Comparison of ENCODE assay signal across 29 cellular contexts in the genomic region with DNA sequence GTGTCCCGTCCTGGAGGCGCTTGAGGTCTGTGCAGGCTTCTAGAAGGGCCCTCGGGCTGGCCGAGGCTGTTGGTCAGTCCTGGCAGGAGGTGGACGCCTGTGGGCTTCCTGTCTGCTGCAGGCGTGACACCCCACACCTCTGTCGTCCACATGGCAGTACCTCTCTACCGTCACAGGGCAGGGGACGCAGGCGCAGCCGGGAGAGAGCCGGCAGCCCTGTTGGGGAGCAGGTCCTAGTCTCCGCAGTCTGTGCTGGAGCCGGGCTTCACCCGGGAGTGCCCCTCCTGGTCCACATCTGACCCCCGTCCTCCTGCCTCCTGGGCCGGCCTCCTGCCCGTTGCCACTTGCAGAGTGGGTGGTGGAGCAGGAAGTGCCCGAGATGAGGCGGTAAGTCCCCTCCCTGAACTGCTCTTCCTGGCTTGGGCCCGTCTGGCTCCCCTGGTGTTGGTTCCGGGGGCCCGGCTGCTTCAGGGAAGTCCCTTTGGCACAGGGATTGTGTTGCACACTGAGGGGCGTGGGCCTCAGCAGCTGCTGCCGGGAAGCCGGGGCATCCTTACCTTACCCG.
DNase-seq lines count a peak whose midpoint lies in the region; ATAC-seq and TF ChIP-seq lines count a peak whose summit lies in the region.
"Had no signal": no experiment of that assay in that cellular context is flagged by ENCODE, and none has a peak within 500 bp of the region (broad histone marks: within the 10 kb centered on the region; RNA-seq: fewer than 3 reads in every experiment).

No MANE protein-coding gene starts in this region.

- 90 to 93% methylated on average over 22 to 27 of the region's 27 CpGs for WGBS in endodermal cell (ENCODE audit: insufficient coverage in 1 of 2, insufficient read length in 1 of 2), 2 experiments

- H3K27me3 Mint-ChIP-seq in activated naive CD8-positive, alpha-beta T cell treated with anti-CD3 and anti-CD28 coated beads for 36 hours: no peaks in the 10 kb centered on the region
- no peaks in the 10 kb centered on the region for H3K27me3 Mint-ChIP-seq in activated naive CD8-positive, alpha-beta T cell treated with anti-CD3 and anti-CD28 coated beads, Interleukin-2, amount 50 U/mL, for 24 hours
- no peaks in the 10 kb centered on the region for H3K27me3 Mint-ChIP-seq in endodermal cell (ENCODE audit: insufficient read depth)
- H3K27me3 Mint-ChIP-seq in activated T-helper 17 cell treated with anti-CD3 and anti-CD28 coated beads, Interleukin-2, amount 50 U/mL, for 72 hours: no peaks in the 10 kb centered on the region
- no peaks in the 10 kb centered on the region for H3K27me3 Mint-ChIP-seq in nephron progenitor cell (ENCODE audit: low read depth, poor library complexity)

- no peak for ATAC-seq in activated naive CD8-positive, alpha-beta T cell treated with anti-CD3 and anti-CD28 coated beads, Interleukin-2, amount 50 U/mL, for 24 hours
- ATAC-seq in stimulated activated effector memory CD8-positive, alpha-beta T cell treated with anti-CD3 and anti-CD28 coated beads, Interleukin-12 subunit alpha, Interleukin-12 subunit beta, amount 100 ng/mL, for 72 hours: no peak
- no peak for ATAC-seq in activated T-helper 17 cell treated with anti-CD3 and anti-CD28 coated beads, Interleukin-2, amount 50 U/mL, for 72 hours (replicated peaks)
- ATAC-seq: left lung had no signal

- no peak for TF ChIP-seq POLR2A in NB4 (IDR thresholded peaks at IDR 0.05; ENCODE audit: extremely low read depth, insufficient read length)

- no peaks in the 10 kb centered on the region for H3K9me3 Mint-ChIP-seq in activated naive CD8-positive, alpha-beta T cell treated with anti-CD3 and anti-CD28 coated beads for 36 hours
- H3K9me3 Mint-ChIP-seq in activated naive CD8-positive, alpha-beta T cell treated with anti-CD3 and anti-CD28 coated beads, Interleukin-2, amount 50 U/mL, for 24 hours: no peaks in the 10 kb centered on the region
- H3K9me3 Mint-ChIP-seq in endodermal cell (no peaks in the 10 kb centered on the region), nephron progenitor cell (no peaks in the 10 kb centered on the region)
- no peaks in the 10 kb centered on the region for H3K9me3 Mint-ChIP-seq in stimulated activated effector memory CD8-positive, alpha-beta T cell treated with anti-CD3 and anti-CD28 coated beads, Interleukin-12 subunit alpha, Interleukin-12 subunit beta, amount 100 ng/mL, for 72 hours
- no peaks in the 10 kb centered on the region for H3K9me3 Mint-ChIP-seq in activated T-helper 17 cell treated with anti-CD3 and anti-CD28 coated beads, Interleukin-2, amount 50 U/mL, for 72 hours
- H3K9me3 Mint-ChIP-seq: activated naive CD4-positive, alpha-beta T cell treated with anti-CD3 and anti-CD28 coated beads, Interleukin-2, amount 50 U/mL, for 72 hours had no signal

- no peaks in the 10 kb centered on the region for H3K4me1 ChIP-seq in endodermal cell (ENCODE audit: control insufficient read depth, insufficient read depth, low read length)
- H3K4me1 ChIP-seq: ascending aorta had no signal

- H3K9me3 ChIP-seq in endodermal cell (ENCODE audit: control insufficient read depth, low read length): no peaks in the 10 kb centered on the region
- H3K9me3 ChIP-seq: ascending aorta, left lung, Peyer's patch had no signal

- H3K9ac ChIP-seq in endodermal cell (ENCODE audit: extremely low read depth, low read length, poor library complexity, severe bottlenecking): no peak overlapping the region

- H3K4me1 Mint-ChIP-seq in activated naive CD8-positive, alpha-beta T cell treated with anti-CD3 and anti-CD28 coated beads for 36 hours: peaks cover 14% of the 10 kb centered on the region
- peaks cover 29% of the 10 kb centered on the region for H3K4me1 Mint-ChIP-seq in activated naive CD8-positive, alpha-beta T cell treated with anti-CD3 and anti-CD28 coated beads, Interleukin-2, amount 50 U/mL, for 24 hours
- peaks cover 3% of the 10 kb centered on the region for H3K4me1 Mint-ChIP-seq in endodermal cell
- H3K4me1 Mint-ChIP-seq in stimulated activated effector memory CD8-positive, alpha-beta T cell treated with anti-CD3 and anti-CD28 coated beads, Interleukin-12 subunit alpha, Interleukin-12 subunit beta, amount 100 ng/mL, for 72 hours: peaks cover 43% of the 10 kb centered on the region
- no peaks in the 10 kb centered on the region for H3K4me1 Mint-ChIP-seq in activated T-helper 17 cell treated with anti-CD3 and anti-CD28 coated beads, Interleukin-2, amount 50 U/mL, for 72 hours
- peaks cover 11% of the 10 kb centered on the region for H3K4me1 Mint-ChIP-seq in nephron progenitor cell

- H3K27ac ChIP-seq in endodermal cell (ENCODE audit: low read depth, low read length): no peak overlapping the region
- H3K27ac ChIP-seq: ascending aorta, left lung, Peyer's patch had no signal

- H3K27ac Mint-ChIP-seq in activated naive CD8-positive, alpha-beta T cell treated with anti-CD3 and anti-CD28 coated beads for 36 hours: peak overlapping the region; percentile 29
- H3K27ac Mint-ChIP-seq in activated naive CD8-positive, alpha-beta T cell treated with anti-CD3 and anti-CD28 coated beads, Interleukin-2, amount 50 U/mL, for 24 hours: no peak overlapping the region
- H3K27ac Mint-ChIP-seq in endodermal cell (peak overlapping the region; percentile 52), nephron progenitor cell (no peak overlapping the region)
- H3K27ac Mint-ChIP-seq in stimulated activated effector memory CD8-positive, alpha-beta T cell treated with anti-CD3 and anti-CD28 coated beads, Interleukin-12 subunit alpha, Interleukin-12 subunit beta, amount 100 ng/mL, for 72 hours: peak overlapping the region; percentile 50
- H3K27ac Mint-ChIP-seq in activated T-helper 17 cell treated with anti-CD3 and anti-CD28 coated beads, Interleukin-2, amount 50 U/mL, for 72 hours: no peak overlapping the region
- H3K27ac Mint-ChIP-seq: activated naive CD4-positive, alpha-beta T cell treated with anti-CD3 and anti-CD28 coated beads, Interleukin-2, amount 50 U/mL, for 72 hours had no signal

- H3K4me3 ChIP-seq in NB4 (ENCODE audit: low read depth, low read length) (no peak overlapping the region), endodermal cell (ENCODE audit: low read length) (no peak overlapping the region)
- H3K4me3 ChIP-seq: ascending aorta, left lung, Peyer's patch, smooth muscle cell had no signal

- TF ChIP-seq CTCF in NB4 (IDR thresholded peaks at IDR 0.05; ENCODE audit: low read depth, low read length): no peak
- TF ChIP-seq CTCF in endodermal cell (conservative IDR thresholded peaks at IDR 0.05): no peak
- TF ChIP-seq CTCF in nephron progenitor cell (IDR thresholded peaks at IDR 0.05): no peak

- peaks cover 28% of the 10 kb centered on the region for H3K36me3 ChIP-seq in endodermal cell (ENCODE audit: control insufficient read depth, insufficient read depth, low read length)

- peaks cover 1% of the 10 kb centered on the region for H3K36me3 Mint-ChIP-seq in activated naive CD8-positive, alpha-beta T cell treated with anti-CD3 and anti-CD28 coated beads for 36 hours
- H3K36me3 Mint-ChIP-seq in activated naive CD8-positive, alpha-beta T cell treated with anti-CD3 and anti-CD28 coated beads, Interleukin-2, amount 50 U/mL, for 24 hours (ENCODE audit: low read depth): no peaks in the 10 kb centered on the region
- peaks cover 17% of the 10 kb centered on the region for H3K36me3 Mint-ChIP-seq in endodermal cell (ENCODE audit: low read depth)
- H3K36me3 Mint-ChIP-seq in stimulated activated effector memory CD8-positive, alpha-beta T cell treated with anti-CD3 and anti-CD28 coated beads, Interleukin-12 subunit alpha, Interleukin-12 subunit beta, amount 100 ng/mL, for 72 hours: peaks cover 29% of the 10 kb centered on the region
- H3K36me3 Mint-ChIP-seq in activated T-helper 17 cell treated with anti-CD3 and anti-CD28 coated beads, Interleukin-2, amount 50 U/mL, for 72 hours (ENCODE audit: low read depth): peaks cover 20% of the 10 kb centered on the region
- H3K36me3 Mint-ChIP-seq in nephron progenitor cell (ENCODE audit: low read depth): peaks cover 19% of the 10 kb centered on the region
- H3K36me3 Mint-ChIP-seq: activated naive CD4-positive, alpha-beta T cell treated with anti-CD3 and anti-CD28 coated beads, Interleukin-2, amount 50 U/mL, for 72 hours had no signal

- H3K27me3 ChIP-seq in endodermal cell (ENCODE audit: control insufficient read depth, insufficient read depth, low read length, poor library complexity, severe bottlenecking): no peaks in the 10 kb centered on the region
- H3K27me3 ChIP-seq: ascending aorta, left lung, Peyer's patch had no signal

- no peak for DNase-seq in activated naive CD8-positive, alpha-beta T cell treated with anti-CD3 and anti-CD28 coated beads for 36 hours
- no peak for DNase-seq in activated naive CD8-positive, alpha-beta T cell treated with anti-CD3 and anti-CD28 coated beads, Interleukin-2, amount 50 U/mL, for 24 hours
- DNase-seq in NB4 (ENCODE audit: low read depth) (peak; percentile 25), endodermal cell (no peak), NAMALWA (ENCODE audit: low spot score) (no peak), nephron progenitor cell (no peak)
- no peak for DNase-seq in stimulated activated effector memory CD8-positive, alpha-beta T cell treated with anti-CD3 and anti-CD28 coated beads, Interleukin-12 subunit alpha, Interleukin-12 subunit beta, amount 100 ng/mL, for 72 hours (ENCODE audit: low spot score in 2 of 2)
- DNase-seq: activated CD4-positive, alpha-beta T cell treated with anti-CD3 and anti-CD28 coated beads, Interleukin-2, amount 50 U/mL, for 1 hour; AML-193; central memory CD4-positive, alpha-beta T cell; dermis blood vessel endothelial cell; DMS153; H7; hypothalamus; Karpas-422; left lung; NCI-H187 treated with DMSO at 0.1 percent for 48 hours; NCI-H2171 treated with DMSO at 0.1 percent for 48 hours; NCI-H524 treated with DMSO at 0.1 percent for 48 hours; Peyer's patch; retina; SHP77 treated with DMSO at 0.1 percent for 48 hours; stimulated activated CD4-positive, alpha-beta T cell treated with anti-CD3 and anti-CD28 coated beads, Interleukin-1b, Interleukin-23, amount 100 ng/mL, for 48 hours; T1000; trophoblast cell had no signal

- H3K4me3 Mint-ChIP-seq in activated naive CD8-positive, alpha-beta T cell treated with anti-CD3 and anti-CD28 coated beads for 36 hours: no peak overlapping the region
- H3K4me3 Mint-ChIP-seq in activated naive CD8-positive, alpha-beta T cell treated with anti-CD3 and anti-CD28 coated beads, Interleukin-2, amount 50 U/mL, for 24 hours: no peak overlapping the region
- H3K4me3 Mint-ChIP-seq in endodermal cell: no peak overlapping the region
- H3K4me3 Mint-ChIP-seq in stimulated activated effector memory CD8-positive, alpha-beta T cell treated with anti-CD3 and anti-CD28 coated beads, Interleukin-12 subunit alpha, Interleukin-12 subunit beta, amount 100 ng/mL, for 72 hours: peak overlapping the region; percentile 10
- no peak overlapping the region for H3K4me3 Mint-ChIP-seq in activated T-helper 17 cell treated with anti-CD3 and anti-CD28 coated beads, Interleukin-2, amount 50 U/mL, for 72 hours
- H3K4me3 Mint-ChIP-seq in nephron progenitor cell: no peak overlapping the region

Comparison
In these comparisons a context has a peak if more than half of its experiments do, and no peak if none do; other contexts are left out.
1. H3K27ac Mint-ChIP-seq: peak in activated naive CD8-positive, alpha-beta T cell treated with anti-CD3 and anti-CD28 coated beads for 36 hours (single experiment), endodermal cell (single experiment) and stimulated activated effector memory CD8-positive, alpha-beta T cell treated with anti-CD3 and anti-CD28 coated beads, Interleukin-12 subunit alpha, Interleukin-12 subunit beta, amount 100 ng/mL, for 72 hours (single experiment); none in activated naive CD8-positive, alpha-beta T cell treated with anti-CD3 and anti-CD28 coated beads, Interleukin-2, amount 50 U/mL, for 24 hours (single experiment), activated T-helper 17 cell treated with anti-CD3 and anti-CD28 coated beads, Interleukin-2, amount 50 U/mL, for 72 hours (single experiment) and nephron progenitor cell (single experiment).